In the genomic region with DNA sequence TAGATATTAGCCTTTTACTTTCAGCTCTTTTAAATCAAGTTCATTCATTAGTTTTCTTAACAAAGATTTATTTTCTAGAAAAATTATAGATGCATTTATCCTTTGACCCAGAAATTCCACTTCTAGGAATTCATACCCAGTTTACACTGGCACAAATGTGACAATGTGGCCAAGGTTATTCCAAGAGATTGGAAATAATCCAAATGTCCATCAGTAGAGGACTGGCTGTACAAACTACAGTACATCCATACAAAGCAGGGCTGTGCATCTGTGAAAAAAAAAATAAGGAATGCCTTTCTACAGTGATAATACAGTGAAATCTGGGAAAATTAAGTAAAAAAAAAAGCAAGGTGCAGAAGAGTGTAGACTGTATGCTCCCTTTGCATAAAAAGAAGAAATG, we compare ENCODE assay signal across 21 cellular contexts.
DNase-seq lines count a peak whose midpoint lies in the region; ATAC-seq lines count a peak whose summit lies in the region.
"Had no signal": no experiment of that assay in that cellular context is flagged by ENCODE, and none has a peak within 500 bp of the region (broad histone marks: within the 10 kb centered on the region; RNA-seq: fewer than 3 reads in every experiment).

No MANE protein-coding gene starts in this region.

- intact Hi-C loops in Right ventricle myocardium superior (cut with DNase I) (no loop called here), Right ventricle myocardium inferior (cut with DNase I) (no loop called here)

- no peak for DNase-seq in Right ventricle myocardium superior
- no peak for DNase-seq in Right ventricle myocardium inferior (ENCODE audit: missing footprints)
- DNase-seq in G401 (ENCODE audit: low spot score): peak; percentile 83
- DNase-seq in cerebellar cortex (ENCODE audit: low spot score): peak; percentile 81
- no peak for DNase-seq in left lobe of liver (ENCODE audit: low spot score)
- DNase-seq in hypothalamus (lab: John Stamatoyannopoulos, UW): no peak
- no peak for DNase-seq in ecto neural progenitor cell (ENCODE audit: low spot score)
- DNase-seq in SKM-1 (lab: John Stamatoyannopoulos, UW; ENCODE audit: unreplicated experiment): no peak
- DNase-seq: 8988T; ACHN; AML-193; BE2C; CD4-positive, alpha-beta T cell; CD8-positive, alpha-beta memory T cell; DMS 273 treated with DMSO at 0.1 percent for 48 hours; DMS79; EL; GF-D8; GOT3; HFFc6 had no signal

- in situ Hi-C loops in G401 (cut with HindIII; ENCODE audit: low sequenced_read_pairs): no loop called here

- peak; percentile 77 for ATAC-seq in Right ventricle myocardium superior (ENCODE audit: poor library complexity)
- no peak for ATAC-seq in Right ventricle myocardium inferior
- ATAC-seq in left lobe of liver: peak; percentile 54
- ATAC-seq: A549 had no signal

Comparison
In these comparisons a context has a peak if more than half of its experiments do, and no peak if none do; other contexts are left out.
1. DNase-seq: peak in G401 (single experiment) and cerebellar cortex (single experiment); none in Right ventricle myocardium superior (single experiment), Right ventricle myocardium inferior (single experiment), left lobe of liver (single experiment), hypothalamus (0 of 51), ecto neural progenitor cell (single experiment) and SKM-1 (single experiment).